In the genomic region with DNA sequence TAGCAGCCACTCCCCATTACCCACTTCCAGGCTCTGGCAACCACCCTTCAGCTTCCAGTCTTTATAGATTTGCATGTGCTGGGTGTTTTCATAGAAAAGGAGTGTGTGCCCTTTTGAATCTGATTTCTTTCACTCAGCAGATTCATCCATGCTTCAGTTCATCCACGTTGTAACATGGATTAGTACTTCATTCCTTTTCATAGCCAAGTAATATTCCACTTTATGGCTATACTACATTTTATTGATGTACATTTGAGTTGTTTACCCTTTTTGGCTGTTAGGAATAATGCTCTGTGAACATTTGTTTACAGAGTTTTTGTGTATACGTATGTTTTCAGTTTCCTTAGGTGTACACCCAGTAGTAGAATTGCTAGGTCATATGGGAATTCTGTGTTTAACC, we compare ENCODE assay signal across 11 cellular contexts.
"Had no signal": no experiment of that assay in that cellular context is flagged by ENCODE, and none has a peak within 500 bp of the region (broad histone marks: within the 10 kb centered on the region; RNA-seq: fewer than 3 reads in every experiment).

No MANE protein-coding gene starts in this region.

- H3K4me3 ChIP-seq: GM23248, GM23338, HAP-1 had no signal

- FAIRE-seq: H1, H54 had no signal

- H3K27ac ChIP-seq: GM23248 had no signal

- H3K36me3 ChIP-seq: HAP-1 had no signal

- H3K9ac ChIP-seq: GM23248 had no signal

- ATAC-seq: GM23338, HCT116 had no signal

- H3K4me2 ChIP-seq: GM23338 had no signal

- H3K4me1 ChIP-seq: HAP-1 had no signal

- H2AFZ ChIP-seq: GM23248, GM23338 had no signal

- DNase-seq: GM23248, GOT3, H7, H9, HCEC 1CT, HFFc6 had no signal

- H3K9me3 ChIP-seq: HAP-1 had no signal
